25 cellular contexts compared by ENCODE assay signal in genomic region chr3:11563749-11564148, GRCh38.
DNase-seq lines count a peak whose midpoint lies in the region; ATAC-seq and TF ChIP-seq lines count a peak whose summit lies in the region.
"Had no signal": no experiment of that assay in that cellular context is flagged by ENCODE, and none has a peak within 500 bp of the region (broad histone marks: within the 10 kb centered on the region; RNA-seq: fewer than 3 reads in every experiment).

No MANE protein-coding gene starts in this region.

- peaks cover 11% of the 10 kb centered on the region for H3K4me1 Mint-ChIP-seq in activated T-cell treated with anti-CD3 and anti-CD28 coated beads, Interleukin-2, amount 50 U/mL, for 24 hours (ENCODE audit: low read depth)

- H3K4me3 ChIP-seq in left lung, result no peak overlapping the region
- H3K4me3 ChIP-seq: gastrocnemius medialis, sigmoid colon, transverse colon had no signal

- no peaks in the 10 kb centered on the region for H3K9me3 ChIP-seq in left lung
- H3K9me3 ChIP-seq: BE2C, gastrocnemius medialis, sigmoid colon, transverse colon had no signal

- peak overlapping the region; percentile 86 for H3K27ac ChIP-seq in RWPE1
- peak overlapping the region; percentile 47 for H3K27ac ChIP-seq in cingulate gyrus (ENCODE audit: low read depth, low read length)
- H3K27ac ChIP-seq in left lung, result no peak overlapping the region
- H3K27ac ChIP-seq: transverse colon, VCaP had no signal

- peak overlapping the region; percentile 51 for H3K27ac Mint-ChIP-seq in activated T-cell treated with anti-CD3 and anti-CD28 coated beads, Interleukin-2, amount 50 U/mL, for 24 hours

- intact Hi-C loops in sciatic nerve (cut with DNase I), result no loop called here
- intact Hi-C loops in left lung (cut with DNase I), result no loop called here

- no peak for DNase-seq in activated T-cell treated with anti-CD3 and anti-CD28 coated beads, Interleukin-2, amount 50 U/mL, for 24 hours
- no peak for DNase-seq in activated T-cell treated with anti-CD3 and anti-CD28 coated beads, Interleukin-2, amount 50 U/mL, for 1 hour
- DNase-seq in RWPE1 (ENCODE audit: low spot score) (no peak), sciatic nerve (ENCODE audit: low spot score) (peak; percentile 46), left lung (no peak), occipital lobe (lab: John Stamatoyannopoulos, UW) (no peak)
- DNase-seq in stimulated activated CD4-positive, alpha-beta T cell treated with anti-CD3 and anti-CD28 coated beads, Interleukin-4, amount 100 ng/mL, for 4 hours, result no peak
- DNase-seq: activated CD4-positive, alpha-beta T cell treated with anti-CD3 and anti-CD28 coated beads, Interleukin-2, amount 50 U/mL, for 4 hours; activated T-cell treated with anti-CD3 and anti-CD28 coated beads for 4 hours; BE2C; Calu3; central memory CD4-positive, alpha-beta T cell; effector CD4-positive, alpha-beta T cell; EL; gastrocnemius medialis; Karpas-422; NCI-H1048; NCI-H2029 treated with DMSO at 0.1 percent for 48 hours; NCI-H510A treated with DMSO at 0.1 percent for 48 hours; sigmoid colon; stimulated activated naive CD4-positive, alpha-beta T cell treated with Interleukin-2 at 50 U/mL for 16 hours; transverse colon had no signal

- no peak overlapping the region for H3K4me3 Mint-ChIP-seq in activated T-cell treated with anti-CD3 and anti-CD28 coated beads, Interleukin-2, amount 50 U/mL, for 24 hours

- H3K36me3 ChIP-seq in left lung, result peaks cover 0 to 61% of the 10 kb centered on the region in 2 donors
- H3K36me3 ChIP-seq: BE2C had no signal

- H3K27me3 ChIP-seq in left lung, result no peaks in the 10 kb centered on the region
- H3K27me3 ChIP-seq: BE2C, gastrocnemius medialis, sigmoid colon, transverse colon had no signal

- H3K27me3 Mint-ChIP-seq in activated T-cell treated with anti-CD3 and anti-CD28 coated beads, Interleukin-2, amount 50 U/mL, for 24 hours, result no peaks in the 10 kb centered on the region

- ATAC-seq in sciatic nerve (no peak), left lung (no peak)
- ATAC-seq: esophagus mucosa, gastrocnemius medialis had no signal

- TF ChIP-seq CTCF in RWPE1 (conservative IDR thresholded peaks at IDR 0.05; ENCODE audit: low read depth) (no peak), left lung (IDR thresholded peaks at IDR 0.05) (no peak)

- peaks cover 81% of the 10 kb centered on the region for H3K36me3 Mint-ChIP-seq in activated T-cell treated with anti-CD3 and anti-CD28 coated beads, Interleukin-2, amount 50 U/mL, for 24 hours (ENCODE audit: low read depth)

- peaks cover 0 to 7% of the 10 kb centered on the region in 2 donors for H3K4me1 ChIP-seq in left lung
- H3K4me1 ChIP-seq: BE2C had no signal

- POLR2A ChIA-PET in RWPE1 (lab: Yijun Ruan, JAX; ENCODE audit: low non-redundant PET), result no interaction called here

- H3K9me3 Mint-ChIP-seq in activated T-cell treated with anti-CD3 and anti-CD28 coated beads, Interleukin-2, amount 50 U/mL, for 24 hours, result no peaks in the 10 kb centered on the region

- CTCF ChIA-PET in RWPE1 (lab: Yijun Ruan, JAX), result no interaction called here

Comparison
In these comparisons a context has a peak if more than half of its experiments do, and no peak if none do; other contexts are left out.
1. H3K27ac ChIP-seq: peak in RWPE1 (single experiment) and cingulate gyrus (single experiment); none in left lung (0 of 2).